29 cellular contexts compared by ENCODE assay signal in genomic region chr4:100254237-100254636, GRCh38.
"Had no signal": no experiment of that assay in that cellular context is flagged by ENCODE, and none has a peak within 500 bp of the region (broad histone marks: within the 10 kb centered on the region; RNA-seq: fewer than 3 reads in every experiment).

No MANE protein-coding gene starts in this region.

- H3K9me3 Mint-ChIP-seq: nephron; stimulated activated memory B cell treated with anti-CD40 and anti-IgM and Interleukin-4, amounts not matched to agents 10 μg/mL and 1 μg/mL and 100 μg/mL, for 72 hours had no signal

- DNase-seq: hypothalamus; immature natural killer cell; kidney; left colon; left lung; lower lobe of right lung; mammary epithelial cell; mesenchymal stem cell; naive thymus-derived CD8-positive, alpha-beta T cell; occipital lobe; right lobe of liver; stimulated activated CD4-positive, alpha-beta T cell treated with anti-CD3 and anti-CD28 coated beads, Interleukin-1b, Interleukin-23, amount 100 ng/mL, for 48 hours; stimulated activated CD4-positive, alpha-beta T cell treated with anti-CD3 and anti-CD28 coated beads, Interleukin-2, amount 100 ng/mL, for 48 hours; stimulated activated CD4-positive, alpha-beta T cell treated with anti-CD3 and anti-CD28 coated beads, Interleukin-4, amount 100 ng/mL, for 4 hours; stimulated activated CD8-positive, alpha-beta memory T cell treated with anti-CD3 and anti-CD28 coated beads, Interleukin-4, amount 100 ng/mL, for 48 hours; stimulated activated naive CD4-positive, alpha-beta T cell treated with Interleukin-2 at 50 U/mL for 16 hours; stimulated activated naive CD8-positive, alpha-beta T cell treated with anti-CD3 and anti-CD28 coated beads, Interleukin-15, amount 100 ng/mL, for 72 hours; substantia nigra; testis; thyroid gland; transverse colon; upper lobe of right lung had no signal

- H3K36me3 ChIP-seq: left lung, lower lobe of right lung, neutrophil, right atrium auricular region, right lobe of liver, thyroid gland, transverse colon, upper lobe of right lung had no signal

- H3K4me2 ChIP-seq: smooth muscle cell had no signal

- H3K27ac Mint-ChIP-seq: immature natural killer cell; naive thymus-derived CD8-positive, alpha-beta T cell; nephron; stimulated activated memory B cell treated with anti-CD40 and anti-IgM and Interleukin-4, amounts not matched to agents 10 μg/mL and 1 μg/mL and 100 μg/mL, for 72 hours; stimulated activated naive CD8-positive, alpha-beta T cell treated with anti-CD3 and anti-CD28 coated beads, Interleukin-15, amount 100 ng/mL, for 72 hours had no signal

- H3K27me3 Mint-ChIP-seq: stimulated activated memory B cell treated with anti-CD40 and anti-IgM and Interleukin-4, amounts not matched to agents 10 μg/mL and 1 μg/mL and 100 μg/mL, for 72 hours had no signal

- H3K36me3 Mint-ChIP-seq: immature natural killer cell; naive thymus-derived CD8-positive, alpha-beta T cell; stimulated activated memory B cell treated with anti-CD40 and anti-IgM and Interleukin-4, amounts not matched to agents 10 μg/mL and 1 μg/mL and 100 μg/mL, for 72 hours had no signal

- H3K4me1 ChIP-seq: left lung, lower lobe of right lung, parathyroid adenoma, right atrium auricular region, right lobe of liver, testis, thyroid gland, transverse colon, upper lobe of right lung had no signal

- H3K9me3 ChIP-seq: left lung, lower lobe of right lung, neutrophil, right atrium auricular region, right lobe of liver, testis, thyroid gland, transverse colon, upper lobe of right lung had no signal

- H3K27me3 ChIP-seq: left lung, neutrophil, right atrium auricular region, right lobe of liver, testis, thyroid gland, transverse colon, upper lobe of right lung had no signal

- H3K4me3 ChIP-seq: left lung, lower lobe of right lung, right atrium auricular region, right lobe of liver, smooth muscle cell, testis, thyroid gland, transverse colon, upper lobe of right lung had no signal

- ATAC-seq: left colon; left lung; lower lobe of right lung; naive thymus-derived CD8-positive, alpha-beta T cell; right lobe of liver; stimulated activated memory B cell treated with anti-CD40 and anti-IgM and Interleukin-4, amounts not matched to agents 10 μg/mL and 1 μg/mL and 100 μg/mL, for 72 hours; stimulated activated naive CD8-positive, alpha-beta T cell treated with anti-CD3 and anti-CD28 coated beads, Interleukin-15, amount 100 ng/mL, for 72 hours; upper lobe of right lung had no signal

- H3K9ac ChIP-seq: parathyroid adenoma had no signal

- H2AFZ ChIP-seq: parathyroid adenoma had no signal

- H3K4me1 Mint-ChIP-seq: immature natural killer cell; naive thymus-derived CD8-positive, alpha-beta T cell; nephron; neural crest cell; stimulated activated memory B cell treated with anti-CD40 and anti-IgM and Interleukin-4, amounts not matched to agents 10 μg/mL and 1 μg/mL and 100 μg/mL, for 72 hours; stimulated activated naive CD8-positive, alpha-beta T cell treated with anti-CD3 and anti-CD28 coated beads, Interleukin-15, amount 100 ng/mL, for 72 hours had no signal

- H3K79me2 ChIP-seq: parathyroid adenoma had no signal

- H3K27ac ChIP-seq: left lung, lower lobe of right lung, neutrophil, parathyroid adenoma, right atrium auricular region, right lobe of liver, testis, thyroid gland, transverse colon, upper lobe of right lung had no signal

- H3K4me3 Mint-ChIP-seq: immature natural killer cell; naive thymus-derived CD8-positive, alpha-beta T cell; nephron; neural crest cell; stimulated activated memory B cell treated with anti-CD40 and anti-IgM and Interleukin-4, amounts not matched to agents 10 μg/mL and 1 μg/mL and 100 μg/mL, for 72 hours; stimulated activated naive CD8-positive, alpha-beta T cell treated with anti-CD3 and anti-CD28 coated beads, Interleukin-15, amount 100 ng/mL, for 72 hours had no signal
